19 cellular contexts compared by ENCODE assay signal in the genomic region with DNA sequence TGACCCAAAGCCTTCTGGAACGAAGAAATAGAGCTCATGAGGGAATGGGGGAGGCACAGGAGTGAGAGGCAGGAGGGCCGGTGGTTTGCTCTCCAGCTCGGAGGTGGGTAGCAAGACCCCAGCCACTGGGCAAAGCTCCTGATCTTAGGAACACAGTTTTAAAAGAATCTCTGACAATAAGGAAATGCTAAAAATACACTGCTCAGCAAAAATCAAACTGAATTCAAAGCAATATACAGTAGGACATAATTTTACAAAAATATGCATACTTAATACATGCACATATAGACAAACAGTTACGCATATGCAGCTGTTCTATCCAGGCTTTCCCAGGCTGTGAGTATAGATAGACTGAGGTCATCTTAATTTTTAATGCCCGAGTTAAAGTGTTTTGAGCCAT. TPM values are rescaled to one million over a fixed set of nuclear protein-coding genes. Genes with fewer than 3 reads are reported as not detected.
DNase-seq lines count a peak whose midpoint lies in the region; ATAC-seq and TF ChIP-seq lines count a peak whose summit lies in the region.
"Had no signal": no experiment of that assay in that cellular context is flagged by ENCODE, and none has a peak within 500 bp of the region (broad histone marks: within the 10 kb centered on the region; RNA-seq: fewer than 3 reads in every experiment).

No MANE protein-coding gene starts in this region.

- H3K27me3 ChIP-seq in GM23338 (ENCODE audit: insufficient read depth), result peaks cover 35% of the 10 kb centered on the region
- peaks cover 73% of the 10 kb centered on the region for H3K27me3 ChIP-seq in PC-9 (ENCODE audit: insufficient read depth, low read depth)
- peaks cover 39% of the 10 kb centered on the region for H3K27me3 ChIP-seq in iPS-18a (ENCODE audit: control insufficient read depth, insufficient read depth, low read length)
- H3K27me3 ChIP-seq: BE2C had no signal

- H3K36me3 Mint-ChIP-seq in GM23338 (ENCODE audit: low read depth), result peaks cover 23% of the 10 kb centered on the region
- no peaks in the 10 kb centered on the region for H3K36me3 Mint-ChIP-seq in activated naive CD4-positive, alpha-beta T cell treated with anti-CD3 and anti-CD28 coated beads for 36 hours (ENCODE audit: low read depth)
- H3K36me3 Mint-ChIP-seq: IgD-negative memory B cell had no signal

- H3K79me2 ChIP-seq in GM23338 (replicated peaks; ENCODE audit: insufficient read depth) (no peaks in the 10 kb centered on the region), PC-9 (ENCODE audit: low read depth) (no peaks in the 10 kb centered on the region)

- intact Hi-C loops in PC-9 (cut with micrococcal nuclease; ENCODE audit: unreplicated experiment) (no loop called here), cardiac septum (cut with DNase I) (no loop called here)
- intact Hi-C loops in activated naive CD4-positive, alpha-beta T cell treated with anti-CD3 and anti-CD28 coated beads for 36 hours (cut with micrococcal nuclease), result no loop called here

- H4K20me1 ChIP-seq in GM23338 (replicated peaks; ENCODE audit: insufficient read depth), result no peaks in the 10 kb centered on the region
- H4K20me1 ChIP-seq in PC-9 (ENCODE audit: insufficient read depth), result no peaks in the 10 kb centered on the region

- H3F3A ChIP-seq in GM23338 (replicated peaks; ENCODE audit: low read depth) (no peaks in the 10 kb centered on the region), PC-9 (ENCODE audit: insufficient read depth, low read depth) (no peaks in the 10 kb centered on the region)

- no peaks in the 10 kb centered on the region for H3K9me3 ChIP-seq in PC-9 (ENCODE audit: insufficient read depth, low read depth)
- H3K9me3 ChIP-seq in iPS-18a (ENCODE audit: control insufficient read depth, low read depth, low read length), result peaks cover 15% of the 10 kb centered on the region
- H3K9me3 ChIP-seq: BE2C, Caco-2 had no signal

- CTCF ChIA-PET in PC-9 (lab: Charles Lee), result no interaction called here
- CTCF ChIA-PET in activated naive CD4-positive, alpha-beta T cell treated with anti-CD3 and anti-CD28 coated beads for 36 hours (lab: Charles Lee), result no interaction called here

- peak overlapping the region; percentile 74 for H3K4me2 ChIP-seq in GM23338
- H3K4me2 ChIP-seq in PC-9, result no peak overlapping the region

- H3K27ac Mint-ChIP-seq in GM23338, result no peak overlapping the region
- H3K27ac Mint-ChIP-seq in activated naive CD4-positive, alpha-beta T cell treated with anti-CD3 and anti-CD28 coated beads for 36 hours, result no peak overlapping the region
- H3K27ac Mint-ChIP-seq: CD4-positive, alpha-beta T cell; IgD-negative memory B cell had no signal

- H3K4me1 Mint-ChIP-seq in GM23338, result peaks cover 41% of the 10 kb centered on the region
- peaks cover 3% of the 10 kb centered on the region for H3K4me1 Mint-ChIP-seq in activated naive CD4-positive, alpha-beta T cell treated with anti-CD3 and anti-CD28 coated beads for 36 hours (ENCODE audit: low read depth)

- H3K9me2 ChIP-seq in GM23338 (ENCODE audit: insufficient read depth) (no peaks in the 10 kb centered on the region), PC-9 (ENCODE audit: insufficient read depth) (no peaks in the 10 kb centered on the region)

- H3K36me3 ChIP-seq in GM23338 (ENCODE audit: insufficient read depth), result no peaks in the 10 kb centered on the region
- H3K36me3 ChIP-seq in PC-9 (ENCODE audit: low read depth), result no peaks in the 10 kb centered on the region
- H3K36me3 ChIP-seq in iPS-18a (ENCODE audit: control insufficient read depth, low read depth, low read length), result no peaks in the 10 kb centered on the region
- H3K36me3 ChIP-seq: BE2C had no signal

- peaks cover 29% of the 10 kb centered on the region for H3K27me3 Mint-ChIP-seq in GM23338 (ENCODE audit: insufficient read depth, low read depth, poor library complexity)
- peaks cover 46% of the 10 kb centered on the region for H3K27me3 Mint-ChIP-seq in activated naive CD4-positive, alpha-beta T cell treated with anti-CD3 and anti-CD28 coated beads for 36 hours (ENCODE audit: low read depth)

- DNase-seq in GM23338 (ENCODE audit: low spot score), result no peak
- no peak for DNase-seq in PC-9
- DNase-seq in activated naive CD4-positive, alpha-beta T cell treated with anti-CD3 and anti-CD28 coated beads for 36 hours, result no peak
- no peak for DNase-seq in CD1c-positive myeloid dendritic cell (ENCODE audit: extremely low spot score)
- DNase-seq in cardiac septum (ENCODE audit: low spot score), result no peak
- DNase-seq: ACHN; BE2C; C1 segment of cervical spinal cord; Caco-2; CD4-positive, alpha-beta T cell; HCEC 1CT; KG1 had no signal

- H3K9ac ChIP-seq in iPS-18a (ENCODE audit: low read length), result no peak overlapping the region

- H2AFZ ChIP-seq in GM23338 (no peak overlapping the region), PC-9 (0 out of 2 replicates have a peak overlapping the region, but pooled peaks have one; percentile 35)

- H3K27ac ChIP-seq in GM23338 (ENCODE audit: low read depth), result no peak overlapping the region
- no peak overlapping the region for H3K27ac ChIP-seq in PC-9
- no peak overlapping the region for H3K27ac ChIP-seq in iPS-18a (ENCODE audit: low read length)
- H3K27ac ChIP-seq: HL-60 had no signal

- BruUV-seq in PC-9 (replicated peaks; lab: Mats Ljungman, UMichigan), result no TSS peak

- H3K4me3 ChIP-seq in GM23338 (peak overlapping the region; percentile 53; the same call in 1 of the 2 replicates), PC-9 (no peak overlapping the region), iPS-18a (ENCODE audit: low read length) (peak overlapping the region; percentile 41)

- peaks cover 5% of the 10 kb centered on the region; the same call in 1 of the 3 replicates for H3K9me3 Mint-ChIP-seq in GM23338
- H3K9me3 Mint-ChIP-seq in activated naive CD4-positive, alpha-beta T cell treated with anti-CD3 and anti-CD28 coated beads for 36 hours, result no peaks in the 10 kb centered on the region
- H3K9me3 Mint-ChIP-seq: CD4-positive, alpha-beta T cell had no signal

- H3K4me3 Mint-ChIP-seq in GM23338, result peak overlapping the region; percentile 67; the same call in 2 of the 3 replicates
- H3K4me3 Mint-ChIP-seq in activated naive CD4-positive, alpha-beta T cell treated with anti-CD3 and anti-CD28 coated beads for 36 hours, result no peak overlapping the region
- H3K4me3 Mint-ChIP-seq: CD4-positive, alpha-beta T cell; IgD-negative memory B cell had no signal

- H3K4me1 ChIP-seq in GM23338 (ENCODE audit: insufficient read depth) (peaks cover 33% of the 10 kb centered on the region), PC-9 (replicated peaks; ENCODE audit: insufficient read depth) (no peaks in the 10 kb centered on the region), iPS-18a (ENCODE audit: control insufficient read depth, low read depth, low read length) (peaks cover 4% of the 10 kb centered on the region)
- H3K4me1 ChIP-seq: BE2C, Caco-2 had no signal

- POLR2A ChIA-PET in PC-9 (lab: Charles Lee; ENCODE audit: unreplicated experiment), result no interaction called here

- no peak for TF ChIP-seq CTCF in GM23338 (conservative IDR thresholded peaks at IDR 0.05; ENCODE audit: low read depth in 2 of 2)
- no peak for TF ChIP-seq CTCF in PC-9 (conservative IDR thresholded peaks at IDR 0.05)

- ATAC-seq in GM23338 (no peak), GM21825 (IDR thresholded peaks at IDR 0.05; ENCODE audit: unreplicated experiment) (no peak)

TF ChIP-seq in GM23338, 12 proteins besides CTCF, POLR2A, EP300 and RAD21:
- TF ChIP-seq ETS1 (IDR thresholded peaks at IDR 0.05), result no peak
- no peak for TF ChIP-seq ZNF114 (CRISPR knock-in tag; IDR thresholded peaks at IDR 0.05)
- no peak for TF ChIP-seq NANOG (IDR thresholded peaks at IDR 0.05; ENCODE audit: borderline replicate concordance)
- TF ChIP-seq EZH2phosphoT487 (IDR thresholded peaks at IDR 0.05; ENCODE audit: unreplicated experiment), result no peak
- TF ChIP-seq EZH2 (IDR thresholded peaks at IDR 0.05; ENCODE audit: low read depth, unreplicated experiment), result no peak
- TF ChIP-seq STAT1 (IDR thresholded peaks at IDR 0.05; ENCODE audit: unreplicated experiment), result no peak
- no peak for TF ChIP-seq CREB1 (CRISPR knock-in tag; IDR thresholded peaks at IDR 0.05; ENCODE audit: low read depth)
TF ChIP-seq in GM23338: peak in this region for 0.

RNA-seq across cellular contexts. Expression of gene GPR50, which starts 6.8 kb away (rescaled TPM):
- 0.59 and 0.62 TPM in 2 replicates for total RNA-seq in GM23338 (2014; rRNA removed; shearing (Covaris generic))
- 0.64 and 1.5 TPM in 2 replicates for polyA plus RNA-seq in GM23338 (2016; fragmentation: Nextera tagmentation; extraction: Ambion mirVana)
- total RNA-seq in PC-9 (2021), result not detected in 2 replicates
- not detected for total RNA-seq in activated naive CD4-positive, alpha-beta T cell treated with anti-CD3 and anti-CD28 coated beads for 36 hours
- not detected for total RNA-seq in cardiac septum
- total RNA-seq: A172; Caco-2; CD4-positive, alpha-beta T cell; H4; HT1080 had no signal
- polyA plus RNA-seq: IgD-negative memory B cell had no signal
